ENCODE assay signal across 4 cellular contexts in genomic region chr12:8228607-8229006, GRCh38. TPM values are rescaled to one million over a fixed set of nuclear protein-coding genes. Genes with fewer than 3 reads are reported as not detected.
"Had no signal": no experiment of that assay in that cellular context is flagged by ENCODE, and none has a peak within 500 bp of the region (broad histone marks: within the 10 kb centered on the region; RNA-seq: fewer than 3 reads in every experiment).

No MANE protein-coding gene starts in this region.

RNA-seq across cellular contexts. Expression of gene FAM90A1, which starts 1.2 kb away (rescaled TPM):
- total RNA-seq: activated B cell treated with CpG ODN at 0.5 μM for 24 hours, ascending aorta, bronchial epithelial cell, chondrocyte had no signal
